ENCODE assay signal across 28 cellular contexts in genomic region chr6:68653706-68654089, GRCh38. TPM values are rescaled to one million over a fixed set of nuclear protein-coding genes. Genes with fewer than 3 reads are reported as not detected.
"Had no signal": no experiment of that assay in that cellular context is flagged by ENCODE, and none has a peak within 500 bp of the region (broad histone marks: within the 10 kb centered on the region; RNA-seq: fewer than 3 reads in every experiment).

No MANE protein-coding gene starts in this region.

- DNase-seq: cortex of kidney; effector CD4-positive, alpha-beta T cell; foreskin fibroblast; mesenchymal stem cell; mucosa of descending colon; naive B cell; pancreas; retina; right lobe of liver; small intestine; stimulated activated CD4-positive, alpha-beta T cell treated with anti-CD3 and anti-CD28 coated beads, Interleukin-15, amount 100 ng/mL, for 24 hours; stimulated activated CD4-positive, alpha-beta T cell treated with anti-CD3 and anti-CD28 coated beads, Interleukin-2, amount 100 ng/mL, for 48 hours; stimulated activated naive B cell treated with anti-CD40 and anti-IgM and Interleukin-4, amounts not matched to agents 10 μg/mL and 1 μg/mL and 100 μg/mL, for 72 hours; testis; tibial artery had no signal

- H3K4me3 Mint-ChIP-seq: central memory CD8-positive, alpha-beta T cell; mesothelial cell of epicardium; naive B cell; natural killer cell treated with Interleukin-12 subunit alpha and Interleukin-12 subunit beta and Interleukin-15 and Interleukin-18, amount 100 ng/mL, for 72 hours; neural crest cell; stimulated activated naive B cell treated with anti-CD40 and anti-IgM and Interleukin-4, amounts not matched to agents 10 μg/mL and 1 μg/mL and 100 μg/mL, for 72 hours; stimulated activated naive CD8-positive, alpha-beta T cell treated with anti-CD3 and anti-CD28 coated beads, Interleukin-15, Interleukin-2, amounts not matched to agents 100 ng/mL and 50 ng/mL, for 24 hours; type B pancreatic cell had no signal

- H3K4me1 ChIP-seq: pancreas, right lobe of liver, testis had no signal

- H3K27ac Mint-ChIP-seq: mesothelial cell of epicardium; naive B cell; natural killer cell treated with Interleukin-12 subunit alpha and Interleukin-12 subunit beta and Interleukin-15 and Interleukin-18, amount 100 ng/mL, for 72 hours; stimulated activated naive B cell treated with anti-CD40 and anti-IgM and Interleukin-4, amounts not matched to agents 10 μg/mL and 1 μg/mL and 100 μg/mL, for 72 hours; stimulated activated naive CD8-positive, alpha-beta T cell treated with anti-CD3 and anti-CD28 coated beads, Interleukin-15, Interleukin-2, amounts not matched to agents 100 ng/mL and 50 ng/mL, for 24 hours; type B pancreatic cell had no signal

- H3K9me3 Mint-ChIP-seq: mesothelial cell of epicardium; naive B cell; neural crest cell; stimulated activated naive B cell treated with anti-CD40 and anti-IgM and Interleukin-4, amounts not matched to agents 10 μg/mL and 1 μg/mL and 100 μg/mL, for 72 hours; type B pancreatic cell had no signal

- H3K4me1 Mint-ChIP-seq: central memory CD8-positive, alpha-beta T cell; naive B cell; stimulated activated naive B cell treated with anti-CD40 and anti-IgM and Interleukin-4, amounts not matched to agents 10 μg/mL and 1 μg/mL and 100 μg/mL, for 72 hours had no signal

- H3K9me3 ChIP-seq: gastroesophageal sphincter, mucosa of descending colon, neutrophil, pancreas, right lobe of liver, testis, tibial artery had no signal

- H3K36me3 ChIP-seq: gastroesophageal sphincter, neutrophil, pancreas, right lobe of liver, tibial artery had no signal

- H3K27me3 Mint-ChIP-seq: central memory CD8-positive, alpha-beta T cell; naive B cell; natural killer cell treated with Interleukin-12 subunit alpha and Interleukin-12 subunit beta and Interleukin-15 and Interleukin-18, amount 100 ng/mL, for 72 hours; stimulated activated naive B cell treated with anti-CD40 and anti-IgM and Interleukin-4, amounts not matched to agents 10 μg/mL and 1 μg/mL and 100 μg/mL, for 72 hours; stimulated activated naive CD8-positive, alpha-beta T cell treated with anti-CD3 and anti-CD28 coated beads, Interleukin-15, Interleukin-2, amounts not matched to agents 100 ng/mL and 50 ng/mL, for 24 hours had no signal

- H3K27ac ChIP-seq: epithelial cell of prostate, gastroesophageal sphincter, neutrophil, pancreas, right lobe of liver, testis, tibial artery had no signal

- H3K36me3 Mint-ChIP-seq: mesothelial cell of epicardium; naive B cell; natural killer cell treated with Interleukin-12 subunit alpha and Interleukin-12 subunit beta and Interleukin-15 and Interleukin-18, amount 100 ng/mL, for 72 hours; stimulated activated naive B cell treated with anti-CD40 and anti-IgM and Interleukin-4, amounts not matched to agents 10 μg/mL and 1 μg/mL and 100 μg/mL, for 72 hours; type B pancreatic cell had no signal

- H3K4me3 ChIP-seq: gastroesophageal sphincter, lung, mucosa of descending colon, pancreas, right lobe of liver, testis, tibial artery had no signal

- H3K27me3 ChIP-seq: gastroesophageal sphincter, neutrophil, pancreas, right lobe of liver, testis, tibial artery had no signal

RNA-seq across cellular contexts. Expression of gene ADGRB3, which starts 18.6 kb away (rescaled TPM):
- total RNA-seq: chondrocyte; dermis microvascular lymphatic vessel endothelial cell; natural killer cell treated with Interleukin-12 subunit alpha and Interleukin-12 subunit beta and Interleukin-15 and Interleukin-18, amount 100 ng/mL, for 72 hours; pulmonary artery endothelial cell had no signal
